In the genomic region with DNA sequence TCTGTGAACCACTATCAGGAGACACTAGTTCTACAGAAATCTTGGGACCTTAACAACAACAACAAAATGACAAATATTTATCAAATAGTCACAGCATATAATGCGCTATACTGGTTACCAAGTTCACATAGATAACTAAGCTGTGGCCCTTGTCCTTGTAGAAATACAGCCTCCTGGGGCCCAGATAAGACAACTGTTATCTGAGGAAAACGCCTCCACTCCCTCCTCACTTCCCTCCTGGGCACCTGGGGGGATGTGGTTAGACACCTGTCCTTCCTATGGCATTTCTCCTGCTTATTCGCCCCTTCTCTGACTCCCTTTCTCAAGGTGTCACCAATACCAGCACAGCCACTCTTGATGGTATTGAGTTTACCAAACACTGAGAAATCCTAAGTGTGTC, we compare ENCODE assay signal across 17 cellular contexts.
A peak's percentile ranks its signal among the peaks of the same experiment; 100 is the strongest.
DNase-seq lines count a peak whose midpoint lies in the region; ATAC-seq, FAIRE-seq and TF ChIP-seq lines count a peak whose summit lies in the region.
"Had no signal": no experiment of that assay in that cellular context is flagged by ENCODE, and none has a peak within 500 bp of the region (broad histone marks: within the 10 kb centered on the region; RNA-seq: fewer than 3 reads in every experiment).

No MANE protein-coding gene starts in this region.

- no peaks in the 10 kb centered on the region for H3K36me3 Mint-ChIP-seq in nephron (ENCODE audit: low read depth)
- H3K36me3 Mint-ChIP-seq: CD8-positive, alpha-beta T cell had no signal

- CTCF ChIA-PET in HCT116 (lab: Charles Lee) (no interaction called here), K562 (lab: Yijun Ruan, JAX; ENCODE audit: low intra/inter-chr PET ratio) (interaction anchor here (0.7 kb wide), 1 partner anchor 284 kb away, joined by 3 read pairs; no protein-coding TSS in a partner anchor)

- no peak overlapping the region for H3K4me3 Mint-ChIP-seq in nephron
- H3K4me3 Mint-ChIP-seq: B cell; CD8-positive, alpha-beta T cell had no signal

- H3K4me2 ChIP-seq in HCT116 (ENCODE audit: low read length) (no peak overlapping the region), K562 (ENCODE audit: insufficient read depth, low read length) (peak overlapping the region; percentile 44; the same call in 1 of the 2 replicates)

- in situ Hi-C loops in K562 (cut with MboI) (no loop called here), transverse colon (cut with MboI; ENCODE audit: low pct_ligation_motif_present in 1 of 4, low pct_unique_long_range_greater_than_20kb in 1 of 4, low sequenced_read_pairs in 3 of 4) (loop anchor here in 1 of 4 donors (25.0 kb wide), 2 partner anchors 302 to 573 kb away; no protein-coding TSS in a partner anchor), GM13976 (cut with MboI; ENCODE audit: low sequenced_read_pairs, unreplicated experiment) (no loop called here)

- TF ChIP-seq POLR2A in HCT116 (IDR thresholded peaks at IDR 0.05; ENCODE audit: borderline replicate concordance, extremely low read depth, insufficient read depth, insufficient read length) (no peak), K562 (conservative IDR thresholded peaks at IDR 0.05) (no peak), transverse colon (IDR thresholded peaks at IDR 0.05) (no peak)

- H3K9me1 ChIP-seq in K562 (ENCODE audit: control insufficient read depth, insufficient read depth, low read length) = no peaks in the 10 kb centered on the region

- POLR2A ChIA-PET in HCT116 (lab: Charles Lee) (no interaction called here), K562 (lab: Yijun Ruan, JAX) (interaction anchor here (1.0 kb wide), 1 partner anchor 552 kb away, joined by 3 read pairs; no protein-coding TSS in a partner anchor)

- intact Hi-C loops in HCT116 (cut with micrococcal nuclease) (no loop called here), K562 (cut with micrococcal nuclease) (no loop called here), transverse colon (cut with DNase I; ENCODE audit: low total_unique reads) (no loop called here)

- H3K36me3 ChIP-seq in HCT116 (ENCODE audit: control insufficient read depth in 1 of 2, insufficient read depth in 2 of 2, low read length in 2 of 2) (no peaks in the 10 kb centered on the region), K562 (ENCODE audit: control insufficient read depth, insufficient read depth, low read length) (no peaks in the 10 kb centered on the region), transverse colon (no peaks in the 10 kb centered on the region)
- H3K36me3 ChIP-seq: SJCRH30 had no signal

- DNase-seq in HCT116 (ENCODE audit: low read depth, low spot score) (no peak), K562 (ENCODE audit: extremely low read depth in 1 of 4, low spot score in 3 of 4) (peak in 1 of 4 experiments; percentile 43), transverse colon (no peak), NOMO-1 treated with dmso at 0.1 percent for 144 hours (lab: John Stamatoyannopoulos, UW; ENCODE audit: unreplicated experiment) (no peak), GM13976 (ENCODE audit: low spot score) (no peak), GOT3 (lab: John Stamatoyannopoulos, UW) (no peak)
- DNase-seq in activated effector memory CD4-positive, alpha-beta T cell treated with Interleukin-2 at 50 U/mL for 16 hours = no peak
- DNase-seq: CD8-positive, alpha-beta T cell; NCI-H1436; NCI-H2081; NCI-H524; SJCRH30 had no signal

- H3K27ac ChIP-seq in HCT116 (ENCODE audit: low read depth, low read length) (peak overlapping the region; percentile 20; the same call in 1 of the 2 replicates), K562 (ENCODE audit: extremely low read depth, low read depth, low read length) (no peak overlapping the region; the same call in 2 of the 3 replicates), transverse colon (peak overlapping the region; percentile 84 to 87 (median 86))
- H3K27ac ChIP-seq: RWPE1, SJCRH30 had no signal

- H3K9me2 ChIP-seq in HCT116 (ENCODE audit: insufficient read depth) = no peaks in the 10 kb centered on the region

- peaks cover 61% of the 10 kb centered on the region for H3K4me1 Mint-ChIP-seq in nephron

- no peak for ATAC-seq in HCT116
- peak; percentile 54 for ATAC-seq in K562
- ATAC-seq: CD8-positive, alpha-beta T cell had no signal

- BruUV-seq in HCT116 (replicated peaks; lab: Mats Ljungman, UMichigan) (no TSS peak), K562 (replicated peaks; lab: Mats Ljungman, UMichigan) (no TSS peak)

- H3K79me2 ChIP-seq in HCT116 (ENCODE audit: insufficient read depth, low read length) (no peaks in the 10 kb centered on the region), K562 (ENCODE audit: control insufficient read depth, insufficient read depth, low read length) (no peaks in the 10 kb centered on the region)

- no peak overlapping the region for H3K9ac ChIP-seq in HCT116 (ENCODE audit: low read length)
- H3K9ac ChIP-seq in K562 (ENCODE audit: insufficient read depth in 1 of 2, low read depth in 2 of 2, low read length in 2 of 2) = no peak overlapping the region

- H3K9me3 Mint-ChIP-seq in nephron = peaks cover 2% of the 10 kb centered on the region

- H3K4me1 ChIP-seq in HCT116 (ENCODE audit: control insufficient read depth in 1 of 2, insufficient read depth in 2 of 2, low read length in 2 of 2) = peaks cover 0 to 47% of the 10 kb centered on the region in 2 experiments; a peak in 2 of 4 replicates
- peaks cover 0 to 26% of the 10 kb centered on the region in 2 experiments; a peak in 2 of 5 replicates for H3K4me1 ChIP-seq in K562 (replicated peaks in 1 of 2; ENCODE audit: control insufficient read depth in 2 of 2, insufficient read depth in 2 of 2, low read length in 2 of 2)
- peaks cover 45 to 80% (median 62%) of the 10 kb centered on the region in 4 donors for H3K4me1 ChIP-seq in transverse colon

- RAD21 ChIA-PET in HCT116 (lab: Charles Lee; ENCODE audit: low non-redundant PET in 1 of 2, low total read pairs in 2 of 2, uncharacterized antibody in 2 of 2, unreplicated experiment in 2 of 2) = no interaction called here

- 7% methylated on average over 3 of the region's 3 CpGs for WGBS in K562 (ENCODE audit: insufficient coverage, low coverage, missing lambda C conversion rate)
- WGBS in transverse colon (ENCODE audit: low coverage in 1 of 2), 2 donors = 82 to 100% methylated on average over 1 to 3 of the region's 3 CpGs

- peak overlapping the region in 2 of 3 experiments; percentile 93 for H3K27ac Mint-ChIP-seq in nephron
- H3K27ac Mint-ChIP-seq: B cell; CD8-positive, alpha-beta T cell had no signal

- H4K20me1 ChIP-seq in HCT116 (ENCODE audit: insufficient read depth) (no peaks in the 10 kb centered on the region), K562 (replicated peaks; ENCODE audit: control insufficient read depth, insufficient read depth, low read length) (no peaks in the 10 kb centered on the region)

- TF ChIP-seq RAD21 in HCT116 (IDR thresholded peaks at IDR 0.05; ENCODE audit: low read depth) = no peak
- no peak for TF ChIP-seq RAD21 in K562 (CRISPR knock-in tag; conservative IDR thresholded peaks at IDR 0.05 in 1 of 2, IDR thresholded peaks at IDR 0.05 in 1 of 2)

- no peak overlapping the region for H3K4me3 ChIP-seq in HCT116 (replicated peaks in 1 of 2; ENCODE audit: low read depth in 1 of 2, low read length in 2 of 2)
- H3K4me3 ChIP-seq in K562 = no peak overlapping the region
- H3K4me3 ChIP-seq in transverse colon = no peak overlapping the region
- H3K4me3 ChIP-seq: SJCRH30 had no signal

- TF ChIP-seq CTCF in HCT116 (IDR thresholded peaks at IDR 0.05 in 2 of 3, conservative IDR thresholded peaks at IDR 0.05 in 1 of 3; ENCODE audit: borderline replicate concordance in 1 of 3, insufficient read depth in 1 of 3, low read depth in 2 of 3, low read length in 2 of 3) = no peak
- no peak for TF ChIP-seq CTCF in K562 (IDR thresholded peaks at IDR 0.05 in 2 of 3, conservative IDR thresholded peaks at IDR 0.05 in 1 of 3; ENCODE audit: insufficient read depth in 2 of 3, low read depth in 1 of 3, low read length in 3 of 3)
- no peak for TF ChIP-seq CTCF in nephron (IDR thresholded peaks at IDR 0.05; ENCODE audit: unreplicated experiment in 3 of 3)
- no peak for TF ChIP-seq CTCF in transverse colon (IDR thresholded peaks at IDR 0.05)
- TF ChIP-seq CTCF in GM13976 (IDR thresholded peaks at IDR 0.05; ENCODE audit: borderline replicate concordance, control extremely low read depth, extremely low read depth, insufficient read depth, missing control alignments) = no peak

- H3K27me3 ChIP-seq in HCT116 (ENCODE audit: insufficient read depth, low read length) (no peaks in the 10 kb centered on the region), K562 (ENCODE audit: control insufficient read depth in 2 of 2, insufficient read depth in 2 of 2, low read length in 2 of 2) (no peaks in the 10 kb centered on the region), transverse colon (no peaks in the 10 kb centered on the region)
- H3K27me3 ChIP-seq: SJCRH30 had no signal

- H3K27me3 Mint-ChIP-seq in nephron (ENCODE audit: low read depth) = no peaks in the 10 kb centered on the region
- H3K27me3 Mint-ChIP-seq: B cell had no signal

- peak; percentile 62 for FAIRE-seq in K562 (lab: Jason Lieb, UNC)
- FAIRE-seq: D721Med, H54 had no signal

- TF ChIP-seq EP300 in K562 (IDR thresholded peaks at IDR 0.05; ENCODE audit: low read length) (peak; percentile 28; the same call in 1 of the 2 replicates), transverse colon (IDR thresholded peaks at IDR 0.05; ENCODE audit: low read depth) (no peak)

- H2AFZ ChIP-seq in HCT116 (ENCODE audit: low read depth, low read length, poor library complexity, severe bottlenecking) (no peak overlapping the region), K562 (ENCODE audit: low read depth, low read length) (no peak overlapping the region)

- H3K9me3 ChIP-seq in HCT116 (ENCODE audit: control insufficient read depth in 1 of 2, insufficient read depth in 1 of 2, low read depth in 1 of 2, low read length in 2 of 2) = no peaks in the 10 kb centered on the region
- H3K9me3 ChIP-seq in K562 (replicated peaks; ENCODE audit: control insufficient read depth, insufficient read depth, low read depth, low read length) = no peaks in the 10 kb centered on the region
- H3K9me3 ChIP-seq in transverse colon = no peaks in the 10 kb centered on the region
- H3K9me3 ChIP-seq: SJCRH30 had no signal

TF ChIP-seq in HCT116, 20 proteins besides CTCF, POLR2A, EP300 and RAD21 (continues in another document):
- no peak for TF ChIP-seq CBX3 (IDR thresholded peaks at IDR 0.05; ENCODE audit: low read depth)

TF ChIP-seq in K562, 482 proteins besides CTCF, POLR2A, EP300 and RAD21 (continues in another document):
- TF ChIP-seq NFIC (IDR thresholded peaks at IDR 0.05) = 0 out of 2 replicates have a peak, but pooled peaks have one; percentile 35
- peak; percentile 20 for TF ChIP-seq HDAC3 (IDR thresholded peaks at IDR 0.05; ENCODE audit: borderline replicate concordance, partially characterized antibody)
- no peak for TF ChIP-seq HNRNPLL (IDR thresholded peaks at IDR 0.05; ENCODE audit: low read depth, low read length, poor library complexity, severe bottlenecking)
- no peak for TF ChIP-seq ZNF699 (CRISPR knock-in tag; IDR thresholded peaks at IDR 0.05; ENCODE audit: insufficient replicate concordance)
- peak; percentile 37; the same call in 1 of the 2 replicates for TF ChIP-seq MTA2 (IDR thresholded peaks at IDR 0.05; ENCODE audit: low read depth)
- peak; percentile 86 for TF ChIP-seq CBFA2T3 (IDR thresholded peaks at IDR 0.05)
- peak; percentile 75 for TF ChIP-seq ARID1B (IDR thresholded peaks at IDR 0.05)
- no peak for TF ChIP-seq ZNF785 (CRISPR knock-in tag; IDR thresholded peaks at IDR 0.05)
- TF ChIP-seq PCBP2 (IDR thresholded peaks at IDR 0.05; ENCODE audit: low read depth, low read length, poor library complexity, severe bottlenecking) = no peak
